23 cellular contexts compared by ENCODE assay signal in genomic region chr5:13648822-13649221, GRCh38.
DNase-seq lines count a peak whose midpoint lies in the region; ATAC-seq, FAIRE-seq and TF ChIP-seq lines count a peak whose summit lies in the region.
"Had no signal": no experiment of that assay in that cellular context is flagged by ENCODE, and none has a peak within 500 bp of the region (broad histone marks: within the 10 kb centered on the region; RNA-seq: fewer than 3 reads in every experiment).

No MANE protein-coding gene starts in this region.

- ATAC-seq in A549: no peak
- ATAC-seq in GM23338: no peak

- TF ChIP-seq POLR2A in A549 (IDR thresholded peaks at IDR 0.05; ENCODE audit: low read length): no peak
- TF ChIP-seq POLR2A in vagina (IDR thresholded peaks at IDR 0.05): no peak

- no peaks in the 10 kb centered on the region for H3K4me1 ChIP-seq in A549
- no peaks in the 10 kb centered on the region for H3K4me1 ChIP-seq in GM23338 (ENCODE audit: insufficient read depth)
- H3K4me1 ChIP-seq in mesenchymal stem cell (ENCODE audit: control insufficient read depth, insufficient read depth, low read depth, low read length): no peaks in the 10 kb centered on the region
- H3K4me1 ChIP-seq in vagina: no peaks in the 10 kb centered on the region
- H3K4me1 ChIP-seq: BLaER1 treated with 17β-estradiol and CSF1 and Interleukin-3, amounts not matched to agents 10 nM and 100 nM; HAP-1 had no signal

- no peak overlapping the region for H3K9ac ChIP-seq in mesenchymal stem cell (ENCODE audit: low read length)
- H3K9ac ChIP-seq: BLaER1 treated with 17β-estradiol and CSF1 and Interleukin-3, amounts not matched to agents 10 nM and 100 nM had no signal

- no peak overlapping the region for H3K14ac ChIP-seq in mesenchymal stem cell (ENCODE audit: low read length in 2 of 2)

- H2BK12ac ChIP-seq in mesenchymal stem cell (ENCODE audit: low read length in 2 of 2): no peak overlapping the region

- no peak overlapping the region for H3K23ac ChIP-seq in mesenchymal stem cell (ENCODE audit: low read length in 2 of 2)

- H3F3A ChIP-seq in GM23338 (replicated peaks; ENCODE audit: low read depth): no peaks in the 10 kb centered on the region

- no peak overlapping the region for H4K8ac ChIP-seq in mesenchymal stem cell (ENCODE audit: low read length)

- DNase-seq in A549 (ENCODE audit: low read depth in 1 of 2, low spot score in 1 of 2) (no peak), GM23338 (ENCODE audit: low spot score) (peak; percentile 17), left kidney (ENCODE audit: low read depth, low spot score) (peak; percentile 13), mesenchymal stem cell (no peak), vagina (ENCODE audit: extremely low spot score in 2 of 2) (no peak)
- DNase-seq in stimulated activated CD4-positive, alpha-beta T cell treated with anti-CD3 and anti-CD28 coated beads, Interleukin-2, amount 100 ng/mL, for 24 hours: no peak
- DNase-seq: Caco-2; CD4-positive, alpha-beta memory T cell; DMS 273 treated with DMSO at 0.1 percent for 48 hours; DMS79 treated with DMSO at 0.1 percent for 48 hours; KG1; NCI-H1694; NCI-H2081; NCI-H2171; NCI-H345; NCI-H524 treated with DMSO at 0.1 percent for 48 hours; NCI-H82; SHP77 treated with DMSO at 0.1 percent for 48 hours had no signal

- no peak overlapping the region for H2BK120ac ChIP-seq in mesenchymal stem cell (ENCODE audit: low read depth, low read length)

- H4K20me1 ChIP-seq in GM23338 (replicated peaks; ENCODE audit: insufficient read depth): no peaks in the 10 kb centered on the region
- H4K20me1 ChIP-seq: BLaER1 treated with 17β-estradiol and CSF1 and Interleukin-3, amounts not matched to agents 10 nM and 100 nM had no signal

- 15% methylated on average over 3 of the region's 3 CpGs for WGBS in A549 (ENCODE audit: missing lambda C conversion rate)
- 55% methylated on average over 2 of the region's 3 CpGs for WGBS in mesenchymal stem cell

- H4K91ac ChIP-seq in mesenchymal stem cell (ENCODE audit: low read length): no peak overlapping the region

- no peak overlapping the region for H2BK5ac ChIP-seq in mesenchymal stem cell (ENCODE audit: low read depth, low read length, poor library complexity, severe bottlenecking)

- H3K27me3 Mint-ChIP-seq in GM23338 (ENCODE audit: insufficient read depth, low read depth, poor library complexity): peaks cover 4% of the 10 kb centered on the region
- H3K27me3 Mint-ChIP-seq: CD4-positive, alpha-beta memory T cell had no signal

- H3K4me3 ChIP-seq in A549: no peak overlapping the region
- H3K4me3 ChIP-seq in GM23338: no peak overlapping the region
- no peak overlapping the region for H3K4me3 ChIP-seq in mesenchymal stem cell (ENCODE audit: insufficient read depth in 1 of 2, low read depth in 1 of 2, low read length in 2 of 2)
- H3K4me3 ChIP-seq in vagina: no peak overlapping the region
- H3K4me3 ChIP-seq: BLaER1 treated with 17β-estradiol and CSF1 and Interleukin-3, amounts not matched to agents 10 nM and 100 nM; HAP-1; SK-N-MC had no signal

- no peak overlapping the region for H3K4me2 ChIP-seq in A549
- no peak overlapping the region for H3K4me2 ChIP-seq in GM23338
- no peak overlapping the region for H3K4me2 ChIP-seq in mesenchymal stem cell (ENCODE audit: low read length, poor library complexity, severe bottlenecking)
- H3K4me2 ChIP-seq: BLaER1 treated with 17β-estradiol and CSF1 and Interleukin-3, amounts not matched to agents 10 nM and 100 nM had no signal

- peaks cover 12% of the 10 kb centered on the region for H3K9me3 Mint-ChIP-seq in GM23338

- no peak overlapping the region for H2AK5ac ChIP-seq in mesenchymal stem cell (ENCODE audit: low read length, severe bottlenecking)

- no peaks in the 10 kb centered on the region for H3K4me1 Mint-ChIP-seq in GM23338
- H3K4me1 Mint-ChIP-seq: CD4-positive, alpha-beta memory T cell had no signal

- H2AFZ ChIP-seq in GM23338 (no peak overlapping the region), mesenchymal stem cell (ENCODE audit: low read depth, low read length) (no peak overlapping the region)

- no peaks in the 10 kb centered on the region for H3K79me2 ChIP-seq in GM23338 (replicated peaks; ENCODE audit: insufficient read depth)

- H3K79me1 ChIP-seq in mesenchymal stem cell (replicated peaks; ENCODE audit: low read length, poor library complexity, severe bottlenecking): no peaks in the 10 kb centered on the region

- no peaks in the 10 kb centered on the region for H3K36me3 ChIP-seq in GM23338 (ENCODE audit: insufficient read depth)
- no peaks in the 10 kb centered on the region for H3K36me3 ChIP-seq in mesenchymal stem cell (ENCODE audit: control insufficient read depth in 1 of 2, insufficient read depth in 2 of 2, low read depth in 1 of 2, low read length in 2 of 2)
- H3K36me3 ChIP-seq in vagina: no peaks in the 10 kb centered on the region
- H3K36me3 ChIP-seq: BLaER1 treated with 17β-estradiol and CSF1 and Interleukin-3, amounts not matched to agents 10 nM and 100 nM; HAP-1 had no signal

- no peaks in the 10 kb centered on the region; the same call in none of the 2 replicates for H3K9me2 ChIP-seq in GM23338 (ENCODE audit: insufficient read depth)

- no peak for TF ChIP-seq RAD21 in A549 (conservative IDR thresholded peaks at IDR 0.05 in 1 of 2, IDR thresholded peaks at IDR 0.05 in 1 of 2)

- H3K9me3 ChIP-seq in A549 (no peaks in the 10 kb centered on the region), mesenchymal stem cell (ENCODE audit: control insufficient read depth, low read length) (peaks cover 7% of the 10 kb centered on the region), vagina (no peaks in the 10 kb centered on the region)
- H3K9me3 ChIP-seq: BLaER1 treated with 17β-estradiol and CSF1 and Interleukin-3, amounts not matched to agents 10 nM and 100 nM; HAP-1 had no signal

- TF ChIP-seq CTCF in A549 (IDR thresholded peaks at IDR 0.05) (no peak), GM23338 (conservative IDR thresholded peaks at IDR 0.05; ENCODE audit: low read depth in 2 of 2) (no peak), vagina (IDR thresholded peaks at IDR 0.05) (no peak)

- H3K36me3 Mint-ChIP-seq in GM23338 (ENCODE audit: low read depth): no peaks in the 10 kb centered on the region
- H3K36me3 Mint-ChIP-seq: CD4-positive, alpha-beta memory T cell had no signal

- no peak overlapping the region for H2BK15ac ChIP-seq in mesenchymal stem cell (ENCODE audit: low read depth, poor library complexity, severe bottlenecking)

- POLR2A ChIA-PET in A549 (lab: Yijun Ruan, JAX): no interaction called here

- CTCF ChIA-PET in A549 (lab: Yijun Ruan, JAX): interaction anchor here (0.9 kb wide), 1 partner anchor 12 kb away, joined by 3 read pairs; no protein-coding TSS in a partner anchor

- H3K4ac ChIP-seq in mesenchymal stem cell (ENCODE audit: low read depth in 1 of 2, low read length in 2 of 2): no peak overlapping the region

- H3K18ac ChIP-seq in mesenchymal stem cell (ENCODE audit: low read depth in 1 of 2, low read length in 2 of 2): no peak overlapping the region

- no peak overlapping the region for H3K27ac Mint-ChIP-seq in GM23338
- H3K27ac Mint-ChIP-seq: CD4-positive, alpha-beta memory T cell had no signal

- H3K4me3 Mint-ChIP-seq in GM23338: no peak overlapping the region
- H3K4me3 Mint-ChIP-seq: CD4-positive, alpha-beta memory T cell had no signal

- intact Hi-C loops in vagina (cut with DNase I): no loop called here

- TF ChIP-seq EP300 in A549 (IDR thresholded peaks at IDR 0.05): no peak

- no peak for FAIRE-seq in A549 (lab: Jason Lieb, UNC)

- no peak overlapping the region for H3K27ac ChIP-seq in A549
- H3K27ac ChIP-seq in GM23338 (ENCODE audit: low read depth): no peak overlapping the region
- H3K27ac ChIP-seq in mesenchymal stem cell (ENCODE audit: low read length, poor library complexity, severe bottlenecking): no peak overlapping the region
- no peak overlapping the region for H3K27ac ChIP-seq in vagina
- H3K27ac ChIP-seq: BLaER1 treated with 17β-estradiol and CSF1 and Interleukin-3, amounts not matched to agents 10 nM and 100 nM; RWPE1; SK-N-MC had no signal

- H3K27me3 ChIP-seq in GM23338 (ENCODE audit: insufficient read depth): no peaks in the 10 kb centered on the region
- H3K27me3 ChIP-seq in mesenchymal stem cell (ENCODE audit: control insufficient read depth in 1 of 2, insufficient read depth in 1 of 2, low read length in 2 of 2): no peaks in the 10 kb centered on the region
- H3K27me3 ChIP-seq in vagina: no peaks in the 10 kb centered on the region
- H3K27me3 ChIP-seq: BLaER1 treated with 17β-estradiol and CSF1 and Interleukin-3, amounts not matched to agents 10 nM and 100 nM had no signal

TF ChIP-seq in PFSK-1, 5 proteins besides CTCF, POLR2A, EP300 and RAD21:
- no peak for TF ChIP-seq FOXP2 (optimal IDR thresholded peaks at IDR 0.05; ENCODE audit: borderline replicate concordance, extremely low read depth, extremely low read length, insufficient read depth)
- TF ChIP-seq SIN3A (IDR thresholded peaks at IDR 0.05; ENCODE audit: borderline replicate concordance, insufficient read depth, low read length): no peak
- TF ChIP-seq POLR2AphosphoS5 (IDR thresholded peaks at IDR 0.05; ENCODE audit: low read depth, low read length): no peak
- peak; percentile 65 to 90 for TF ChIP-seq REST (IDR thresholded peaks at IDR 0.05; ENCODE audit: insufficient read depth in 1 of 2, low read depth in 2 of 2, low read length in 2 of 2)
- no peak for TF ChIP-seq TAF1 (IDR thresholded peaks at IDR 0.05; ENCODE audit: borderline replicate concordance, insufficient read depth, low read length)

Comparison
In these comparisons a context has a peak if more than half of its experiments do, and no peak if none do; other contexts are left out.
1. DNase-seq: peak in GM23338 (single experiment) and left kidney (single experiment); none in A549 (0 of 2), mesenchymal stem cell (single experiment), stimulated activated CD4-positive, alpha-beta T cell treated with anti-CD3 and anti-CD28 coated beads, Interleukin-2, amount 100 ng/mL, for 24 hours (0 of 2) and vagina (0 of 2).